In genomic region chr12:4833511-4833910, GRCh38 we compare ENCODE assay signal across 13 cellular contexts.
"Had no signal": no experiment of that assay in that cellular context is flagged by ENCODE, and none has a peak within 500 bp of the region (broad histone marks: within the 10 kb centered on the region; RNA-seq: fewer than 3 reads in every experiment).

No MANE protein-coding gene starts in this region.

- H3K4me3 ChIP-seq: lung, tibial artery had no signal

- H3K9me3 ChIP-seq: tibial artery had no signal

- H3K27ac ChIP-seq: foreskin keratinocyte, tibial artery had no signal

- ATAC-seq: activated T-cell treated with anti-CD3 and anti-CD28 coated beads, Interleukin-2, amount 50 U/mL, for 72 hours; foreskin keratinocyte; natural killer cell; stimulated activated naive CD8-positive, alpha-beta T cell treated with anti-CD3 and anti-CD28 coated beads, Interleukin-15, Interleukin-2, amounts not matched to agents 100 U/mL and 50 U/mL, for 24 hours had no signal

- H3K36me3 ChIP-seq: tibial artery had no signal

- DNase-seq: activated CD4-positive, alpha-beta memory T cell treated with anti-CD3 and anti-CD28 coated beads for 36 hours; activated CD4-positive, alpha-beta T cell treated with anti-CD3 and anti-CD28 coated beads for 48 hours; activated effector memory CD4-positive, alpha-beta T cell treated with Interleukin-2 at 50 U/mL for 16 hours; activated naive CD4-positive, alpha-beta T cell treated with anti-CD3 and anti-CD28 coated beads, Interleukin-2, amount 10 ng/mL, durations not matched to agents 7 days and 5 days; activated T-cell treated with anti-CD3 and anti-CD28 coated beads, Interleukin-2, amount 50 U/mL, for 72 hours; aorta; foreskin keratinocyte; natural killer cell; retina; stimulated activated CD4-positive, alpha-beta T cell treated with anti-CD3 and anti-CD28 coated beads, Interleukin-4, amount 100 ng/mL, for 24 hours; stimulated activated naive CD8-positive, alpha-beta T cell treated with anti-CD3 and anti-CD28 coated beads, Interleukin-15, Interleukin-2, amounts not matched to agents 100 U/mL and 50 U/mL, for 24 hours; tibial artery had no signal

- H3K27me3 ChIP-seq: foreskin keratinocyte had no signal

- H3K4me1 ChIP-seq: foreskin keratinocyte, tibial artery had no signal
